ENCODE assay signal across 8 cellular contexts in the genomic region with DNA sequence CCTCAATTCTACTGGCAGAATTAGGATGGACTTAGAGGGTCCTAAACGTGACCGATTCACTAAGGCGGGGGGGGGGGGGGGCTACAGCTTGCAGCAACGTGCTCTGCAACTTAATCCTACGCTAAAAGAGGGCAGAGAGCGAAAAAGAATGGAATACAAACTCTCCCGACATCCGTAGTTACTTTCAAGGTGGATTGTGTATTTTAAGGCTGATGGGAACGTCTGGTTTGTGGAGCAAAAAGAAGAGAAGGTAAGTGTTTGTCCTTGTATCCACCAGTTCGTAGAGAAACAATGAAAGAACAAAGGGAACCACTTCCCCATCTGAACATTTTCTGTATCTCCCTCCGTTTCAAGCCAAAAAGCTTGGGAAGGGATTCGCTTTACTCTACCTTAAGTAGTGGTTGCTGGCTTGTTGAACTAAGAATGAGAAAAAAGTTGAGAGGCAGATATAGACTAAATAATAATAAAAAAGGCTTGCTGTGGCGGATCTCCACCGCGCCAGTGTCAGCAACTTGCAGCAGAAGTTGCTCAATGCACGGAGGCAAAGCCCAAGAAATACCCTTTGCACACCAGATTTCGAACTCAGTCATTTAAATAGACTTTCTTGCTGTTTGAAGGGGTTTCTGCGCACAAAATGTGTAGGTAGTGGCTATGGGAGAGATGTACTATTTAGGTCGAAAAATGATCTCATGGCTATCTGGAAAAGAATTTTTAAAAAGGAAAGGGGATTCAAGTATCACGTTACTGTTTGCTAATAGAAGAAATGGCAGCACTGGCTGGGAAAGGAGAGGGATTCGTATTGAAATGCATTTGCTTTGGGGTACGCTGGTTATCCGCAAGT. TPM values are rescaled to one million over a fixed set of nuclear protein-coding genes. Genes with fewer than 3 reads are reported as not detected.
DNase-seq lines count a peak whose midpoint lies in the region; ATAC-seq and TF ChIP-seq lines count a peak whose summit lies in the region.

No MANE protein-coding gene starts in this region.

- CTCF ChIA-PET in HEK293 (lab: Yijun Ruan, JAX), result interaction anchor here (0.7 kb wide), 3 partner anchors 72 to 386 kb away, joined by 3 to 4 read pairs (median 4); no protein-coding TSS in a partner anchor
- CTCF ChIA-PET in activated CD8-positive, alpha-beta T cell treated with anti-CD3 and anti-CD28 coated beads for 36 hours (lab: Charles Lee), result interaction anchor here (4.0 kb wide), 1 partner anchor 28 kb away, joined by 20 read pairs; no protein-coding TSS in a partner anchor

- in situ Hi-C loops in gastrocnemius medialis (cut with MboI; ENCODE audit: low sequenced_read_pairs in 4 of 4), result loop anchor here in 3 of 4 donors (10.0 to 25.0 kb wide), 3 partner anchors 788 to 800 kb away; a partner anchor contains a TSS

- peak overlapping the region; percentile 95 to 97 (median 95) for H3K27ac Mint-ChIP-seq in CD4-positive, CD25-positive, alpha-beta regulatory T cell
- peak overlapping the region; percentile 43 for H3K27ac Mint-ChIP-seq in activated CD8-positive, alpha-beta T cell treated with anti-CD3 and anti-CD28 coated beads for 36 hours

- H3K36me3 ChIP-seq in CD4-positive, CD25-positive, alpha-beta regulatory T cell (ENCODE audit: control insufficient read depth, insufficient read depth, low read length), result no peaks in the 10 kb centered on the region
- H3K36me3 ChIP-seq in HEK293 (ENCODE audit: control insufficient read depth in 2 of 2, insufficient read depth in 1 of 2, low read length in 2 of 2) (no peaks in the 10 kb centered on the region), right atrium auricular region (no peaks in the 10 kb centered on the region), gastrocnemius medialis (no peaks in the 10 kb centered on the region)

- H3K27me3 Mint-ChIP-seq in CD4-positive, CD25-positive, alpha-beta regulatory T cell, result peaks cover 75% of the 10 kb centered on the region
- peaks cover 48% of the 10 kb centered on the region for H3K27me3 Mint-ChIP-seq in activated CD8-positive, alpha-beta T cell treated with anti-CD3 and anti-CD28 coated beads for 36 hours

- H3K27ac ChIP-seq in CD4-positive, CD25-positive, alpha-beta regulatory T cell (ENCODE audit: insufficient read depth, low read length, poor library complexity, severe bottlenecking), result peak overlapping the region; percentile 68
- H3K27ac ChIP-seq in HEK293 (ENCODE audit: extremely low read depth, low read depth, low read length) (peak overlapping the region; percentile 98), right atrium auricular region (peak overlapping the region; percentile 98), gastrocnemius medialis (peak overlapping the region; percentile 90 to 100 (median 98))

- TF ChIP-seq POLR2A in gastrocnemius medialis (IDR thresholded peaks at IDR 0.05), result no peak

- peaks cover 21 to 38% (median 30%) of the 10 kb centered on the region in 4 donors for H3K4me1 Mint-ChIP-seq in CD4-positive, CD25-positive, alpha-beta regulatory T cell
- peaks cover 34% of the 10 kb centered on the region for H3K4me1 Mint-ChIP-seq in activated CD8-positive, alpha-beta T cell treated with anti-CD3 and anti-CD28 coated beads for 36 hours (ENCODE audit: low read depth)

- TF ChIP-seq CTCF in HEK293 (tag by site-specific recombination; IDR thresholded peaks at IDR 0.05), result no peak
- TF ChIP-seq CTCF in activated CD8-positive, alpha-beta T cell treated with anti-CD3 and anti-CD28 coated beads for 36 hours (IDR thresholded peaks at IDR 0.05), result no peak
- TF ChIP-seq CTCF in right atrium auricular region (IDR thresholded peaks at IDR 0.05), result no peak
- TF ChIP-seq CTCF in gastrocnemius medialis (IDR thresholded peaks at IDR 0.05 in 4 of 5, conservative IDR thresholded peaks at IDR 0.05 in 1 of 5), result no peak

- POLR2A ChIA-PET in HEK293 (lab: Yijun Ruan, JAX), result interaction anchor here (0.6 to 3.5 kb wide), 5 partner anchors 9 to 232 kb away, joined by 3 to 33 read pairs (median 8); no protein-coding TSS in a partner anchor
- POLR2A ChIA-PET in activated CD8-positive, alpha-beta T cell treated with anti-CD3 and anti-CD28 coated beads for 36 hours (lab: Charles Lee), result interaction anchor here (0.9 kb wide), 1 partner anchor 26 kb away, joined by 3 read pairs; no protein-coding TSS in a partner anchor

- peaks cover 0 to 3% (median 0%) of the 10 kb centered on the region in 7 donors for H3K9me3 Mint-ChIP-seq in CD4-positive, CD25-positive, alpha-beta regulatory T cell
- H3K9me3 Mint-ChIP-seq in activated CD8-positive, alpha-beta T cell treated with anti-CD3 and anti-CD28 coated beads for 36 hours, result no peaks in the 10 kb centered on the region

- H3K9me3 ChIP-seq in CD4-positive, CD25-positive, alpha-beta regulatory T cell (ENCODE audit: control insufficient read depth in 2 of 2, low read length in 2 of 2), result no peaks in the 10 kb centered on the region
- H3K9me3 ChIP-seq in HEK293 (ENCODE audit: control insufficient read depth, insufficient read depth, low read depth, low read length) (no peaks in the 10 kb centered on the region), right atrium auricular region (no peaks in the 10 kb centered on the region), gastrocnemius medialis (no peaks in the 10 kb centered on the region)

- peak overlapping the region; percentile 87 to 97 (median 92) for H3K4me3 Mint-ChIP-seq in CD4-positive, CD25-positive, alpha-beta regulatory T cell
- peak overlapping the region; percentile 80 for H3K4me3 Mint-ChIP-seq in activated CD8-positive, alpha-beta T cell treated with anti-CD3 and anti-CD28 coated beads for 36 hours

- intact Hi-C loops in activated CD8-positive, alpha-beta T cell treated with anti-CD3 and anti-CD28 coated beads for 36 hours (cut with micrococcal nuclease), result no loop called here
- intact Hi-C loops in gastrocnemius medialis (cut with DNase I; ENCODE audit: low total_unique reads), result no loop called here

- H3K4me3 ChIP-seq in CD4-positive, CD25-positive, alpha-beta regulatory T cell (ENCODE audit: low read depth, low read length), result peak overlapping the region; percentile 75
- H3K4me3 ChIP-seq in HEK293 (ENCODE audit: low read depth, low read length), result peak overlapping the region; percentile 58; the same call in 1 of the 2 replicates
- H3K4me3 ChIP-seq in right atrium auricular region, result peak overlapping the region; percentile 60 to 79
- peak overlapping the region; percentile 56 to 80 (median 74) for H3K4me3 ChIP-seq in gastrocnemius medialis

- H3K4me1 ChIP-seq in CD4-positive, CD25-positive, alpha-beta regulatory T cell (ENCODE audit: control insufficient read depth, insufficient read depth, low read length, poor library complexity, severe bottlenecking), result peaks cover 34% of the 10 kb centered on the region
- H3K4me1 ChIP-seq in HEK293 (ENCODE audit: control insufficient read depth, insufficient read depth, low read length) (peaks cover 21% of the 10 kb centered on the region; the same call in 1 of the 2 replicates), right atrium auricular region (peaks cover 0 to 22% of the 10 kb centered on the region in 2 donors), gastrocnemius medialis (peaks cover 33% of the 10 kb centered on the region in 2 donors)

- no peak for ATAC-seq in CD4-positive, CD25-positive, alpha-beta regulatory T cell (ENCODE audit: low read depth in 2 of 2)
- ATAC-seq in activated CD8-positive, alpha-beta T cell treated with anti-CD3 and anti-CD28 coated beads for 36 hours, result no peak
- ATAC-seq in gastrocnemius medialis (no peak), HG02840 (IDR thresholded peaks at IDR 0.05; ENCODE audit: low FRiP score, unreplicated experiment) (no peak), HG02798 (IDR thresholded peaks at IDR 0.05; ENCODE audit: poor library complexity, unreplicated experiment) (no peak)

- peaks cover 31% of the 10 kb centered on the region for H3K27me3 ChIP-seq in CD4-positive, CD25-positive, alpha-beta regulatory T cell (ENCODE audit: control insufficient read depth, insufficient read depth, low read length)
- no peaks in the 10 kb centered on the region for H3K27me3 ChIP-seq in right atrium auricular region
- H3K27me3 ChIP-seq in gastrocnemius medialis, result no peaks in the 10 kb centered on the region

- DNase-seq in CD4-positive, CD25-positive, alpha-beta regulatory T cell, result no peak
- peak; percentile 16 for DNase-seq in activated CD8-positive, alpha-beta T cell treated with anti-CD3 and anti-CD28 coated beads for 36 hours
- DNase-seq in right atrium auricular region (ENCODE audit: low spot score) (no peak), gastrocnemius medialis (peak in 1 of 2 donors; percentile 35)
- no peak for DNase-seq in stimulated activated CD4-positive, alpha-beta T cell treated with anti-CD3 and anti-CD28 coated beads, Interleukin-4, amount 100 ng/mL, for 4 hours

- no peaks in the 10 kb centered on the region for H3K36me3 Mint-ChIP-seq in CD4-positive, CD25-positive, alpha-beta regulatory T cell
- no peaks in the 10 kb centered on the region for H3K36me3 Mint-ChIP-seq in activated CD8-positive, alpha-beta T cell treated with anti-CD3 and anti-CD28 coated beads for 36 hours (ENCODE audit: low read depth)

RNA-seq across cellular contexts. Expression of a gene that starts 0.7 kb away (rescaled TPM):
- total RNA-seq in CD4-positive, CD25-positive, alpha-beta regulatory T cell, result 0.10 TPM
- polyA plus RNA-seq in CD4-positive, CD25-positive, alpha-beta regulatory T cell, result not detected
- under 1 TPM; 0.11 to 0.36 TPM for total RNA-seq in activated CD8-positive, alpha-beta T cell treated with anti-CD3 and anti-CD28 coated beads for 36 hours
- total RNA-seq in right atrium auricular region, result 1 to 10 TPM; 2.1 to 2.6 TPM
- total RNA-seq in gastrocnemius medialis, result under 1 TPM in 1 of 4 donors, not detected in 3; 0.09 TPM

RNA-seq across cellular contexts. Expression of a gene that starts 9.3 kb away (rescaled TPM):
- total RNA-seq in CD4-positive, CD25-positive, alpha-beta regulatory T cell, result 81.9 TPM
- polyA plus RNA-seq in CD4-positive, CD25-positive, alpha-beta regulatory T cell, result 1 to 10 TPM; 5.8 to 9.3 (median 8.0) TPM
- total RNA-seq in activated CD8-positive, alpha-beta T cell treated with anti-CD3 and anti-CD28 coated beads for 36 hours, result 10 to 100 TPM; 33.9 to 36.4 TPM
- total RNA-seq in right atrium auricular region, result 10 to 100 TPM; 18.8 to 27.2 TPM
- 10 to 100 TPM; 13.6 to 26.6 (median 21.6) TPM for total RNA-seq in gastrocnemius medialis
